In genomic region chr18:48678237-48679115, GRCh38 we compare ENCODE assay signal across 19 cellular contexts.
DNase-seq lines count a peak whose midpoint lies in the region; ATAC-seq, FAIRE-seq and TF ChIP-seq lines count a peak whose summit lies in the region.
"Had no signal": no experiment of that assay in that cellular context is flagged by ENCODE, and none has a peak within 500 bp of the region (broad histone marks: within the 10 kb centered on the region; RNA-seq: fewer than 3 reads in every experiment).

No MANE protein-coding gene starts in this region.

- H3K4me3 ChIP-seq in heart left ventricle (no peak overlapping the region), Loucy (ENCODE audit: low read length, poor library complexity, severe bottlenecking) (no peak overlapping the region), K562 (no peak overlapping the region), smooth muscle cell (no peak overlapping the region)
- H3K4me3 ChIP-seq: A549, MG63 had no signal

- no peaks in the 10 kb centered on the region for H3K36me3 ChIP-seq in heart left ventricle
- H3K36me3 ChIP-seq in Loucy (ENCODE audit: insufficient read depth, low read length), result no peaks in the 10 kb centered on the region
- no peaks in the 10 kb centered on the region for H3K36me3 ChIP-seq in K562 (ENCODE audit: control insufficient read depth, insufficient read depth, low read length)
- H3K36me3 ChIP-seq in smooth muscle cell (ENCODE audit: low read depth), result no peaks in the 10 kb centered on the region

- no peak for TF ChIP-seq RAD21 in K562 (CRISPR knock-in tag; conservative IDR thresholded peaks at IDR 0.05 in 1 of 2, IDR thresholded peaks at IDR 0.05 in 1 of 2)

- DNase-seq in heart left ventricle (no peak), left ventricle myocardium superior (no peak), K562 (ENCODE audit: extremely low read depth in 1 of 4, low spot score in 3 of 4) (no peak), smooth muscle cell (lab: John Stamatoyannopoulos, UW; ENCODE audit: unreplicated experiment) (no peak), HFFc6 (no peak), LoVo (ENCODE audit: low spot score) (no peak)
- DNase-seq in activated CD8-positive, alpha-beta memory T cell treated with anti-CD3 and anti-CD28 coated beads, Interleukin-2, amount 10 ng/mL, durations not matched to agents 7 days and 5 days, result no peak
- DNase-seq: DMS 273 treated with DMSO at 0.1 percent for 48 hours, GOT3, NCI-H1092, NCI-H2081 treated with DMSO at 0.1 percent for 48 hours, NCI-H510A, NCI-H774, PC-3 had no signal

- 69 to 77% (median 74%) methylated on average over 16 of the region's 16 CpGs for whole genome bisulfite sequencing in heart left ventricle, 4 donors
- 69% methylated on average over 13 of the region's 16 CpGs for WGBS in K562 (ENCODE audit: insufficient coverage, low coverage, missing lambda C conversion rate)
- 93% methylated on average over 16 of the region's 16 CpGs for WGBS in smooth muscle cell (ENCODE audit: low lambda C conversion rate)

- H4K20me1 ChIP-seq in Loucy (ENCODE audit: insufficient read depth, low read length, poor library complexity, severe bottlenecking) (no peaks in the 10 kb centered on the region), K562 (replicated peaks; ENCODE audit: control insufficient read depth, insufficient read depth, low read length) (no peaks in the 10 kb centered on the region), smooth muscle cell (ENCODE audit: low read depth) (peaks cover 10% of the 10 kb centered on the region)

- no peaks in the 10 kb centered on the region for H3K79me2 ChIP-seq in Loucy (ENCODE audit: insufficient read depth, low read length)
- H3K79me2 ChIP-seq in K562 (ENCODE audit: control insufficient read depth, insufficient read depth, low read length), result no peaks in the 10 kb centered on the region
- peaks cover 44% of the 10 kb centered on the region for H3K79me2 ChIP-seq in smooth muscle cell (ENCODE audit: low read depth)

- no peaks in the 10 kb centered on the region for H3K9me2 ChIP-seq in Loucy (replicated peaks; ENCODE audit: low read depth, low read length)

- H3K9me1 ChIP-seq in K562 (ENCODE audit: control insufficient read depth, insufficient read depth, low read length), result no peaks in the 10 kb centered on the region

- H3K4me1 Mint-ChIP-seq in activated CD8-positive, alpha-beta memory T cell treated with anti-CD3 and anti-CD28 coated beads, Interleukin-2, amount 10 ng/mL, durations not matched to agents 7 days and 5 days, result peaks cover 6% of the 10 kb centered on the region
- peaks cover 31% of the 10 kb centered on the region for H3K4me1 Mint-ChIP-seq in HFFc6 (ENCODE audit: low read depth)

- TF ChIP-seq CTCF in heart left ventricle (IDR thresholded peaks at IDR 0.05) (no peak), Loucy (conservative IDR thresholded peaks at IDR 0.05; ENCODE audit: low read length) (no peak), K562 (IDR thresholded peaks at IDR 0.05 in 2 of 3, conservative IDR thresholded peaks at IDR 0.05 in 1 of 3; ENCODE audit: insufficient read depth in 2 of 3, low read depth in 1 of 3, low read length in 3 of 3) (no peak), smooth muscle cell (IDR thresholded peaks at IDR 0.05; ENCODE audit: borderline replicate concordance, insufficient read depth, poor library complexity, severe bottlenecking) (no peak), HFFc6 (IDR thresholded peaks at IDR 0.05) (no peak)

- intact Hi-C loops in heart left ventricle (cut with DNase I) (loop anchor here (2.0 to 10.0 kb wide), 24 partner anchors 69 to 1184 kb away; partner anchors contain the start of genes RPL17 (in 1 of the 10) and SMAD7 (in 1 of the 10)), left ventricle myocardium superior (cut with micrococcal nuclease) (loop anchor here (10.0 kb wide), 1 partner anchor 736 kb away; no protein-coding TSS in a partner anchor), K562 (cut with micrococcal nuclease) (loop anchor here (5.0 to 10.0 kb wide), 4 partner anchors 346 to 736 kb away; no protein-coding TSS in a partner anchor)

- H3K36me3 Mint-ChIP-seq in activated CD8-positive, alpha-beta memory T cell treated with anti-CD3 and anti-CD28 coated beads, Interleukin-2, amount 10 ng/mL, durations not matched to agents 7 days and 5 days, result no peaks in the 10 kb centered on the region
- H3K36me3 Mint-ChIP-seq in HFFc6 (ENCODE audit: low read depth), result peaks cover 8% of the 10 kb centered on the region

- no peaks in the 10 kb centered on the region for H3K9me3 ChIP-seq in heart left ventricle
- H3K9me3 ChIP-seq in Loucy (ENCODE audit: insufficient read depth, low read depth, low read length), result no peaks in the 10 kb centered on the region
- H3K9me3 ChIP-seq in K562 (replicated peaks; ENCODE audit: control insufficient read depth, insufficient read depth, low read depth, low read length), result no peaks in the 10 kb centered on the region
- H3K9me3 ChIP-seq in smooth muscle cell (replicated peaks; ENCODE audit: low read depth), result no peaks in the 10 kb centered on the region
- H3K9me3 ChIP-seq: A549, MG63 had no signal

- H2AFZ ChIP-seq in Loucy (ENCODE audit: low read length) (no peak overlapping the region), K562 (ENCODE audit: low read depth, low read length) (no peak overlapping the region), smooth muscle cell (ENCODE audit: low read depth) (no peak overlapping the region)

- H3K4me3 Mint-ChIP-seq in activated CD8-positive, alpha-beta memory T cell treated with anti-CD3 and anti-CD28 coated beads, Interleukin-2, amount 10 ng/mL, durations not matched to agents 7 days and 5 days, result no peak overlapping the region
- H3K4me3 Mint-ChIP-seq in HFFc6, result no peak overlapping the region

- no peak for TF ChIP-seq POLR2A in heart left ventricle (IDR thresholded peaks at IDR 0.05)
- TF ChIP-seq POLR2A in K562 (conservative IDR thresholded peaks at IDR 0.05), result no peak

- H3F3A ChIP-seq in Loucy (ENCODE audit: low read depth), result no peaks in the 10 kb centered on the region
- H3F3A ChIP-seq in smooth muscle cell (ENCODE audit: low read depth), result peaks cover 8% of the 10 kb centered on the region

- CTCF ChIA-PET in K562 (lab: Yijun Ruan, JAX; ENCODE audit: low intra/inter-chr PET ratio), result interaction anchor here (0.6 kb wide), 1 partner anchor 785 kb away, joined by 3 read pairs; no protein-coding TSS in a partner anchor
- CTCF ChIA-PET in activated CD8-positive, alpha-beta memory T cell treated with anti-CD3 and anti-CD28 coated beads, Interleukin-2, amount 10 ng/mL, durations not matched to agents 7 days and 5 days (lab: Charles Lee), result interaction anchor here (1.2 to 1.9 kb wide), 2 partner anchors 9 to 11 kb away, joined by 3 to 5 read pairs; no protein-coding TSS in a partner anchor

- H3K4me2 ChIP-seq in Loucy (ENCODE audit: low read depth, low read length, poor library complexity, severe bottlenecking), result peak overlapping the region; percentile 2
- H3K4me2 ChIP-seq in K562 (ENCODE audit: insufficient read depth, low read length), result no peak overlapping the region
- H3K4me2 ChIP-seq in smooth muscle cell, result no peak overlapping the region
- H3K4me2 ChIP-seq: A549, KMS-11 had no signal

- ATAC-seq in heart left ventricle (no peak), left ventricle myocardium superior (no peak), K562 (no peak)
- ATAC-seq in activated CD8-positive, alpha-beta memory T cell treated with anti-CD3 and anti-CD28 coated beads, Interleukin-2, amount 10 ng/mL, durations not matched to agents 7 days and 5 days, result no peak
- ATAC-seq: A549, PC-3 had no signal

- TF ChIP-seq EP300 in K562 (IDR thresholded peaks at IDR 0.05; ENCODE audit: low read length), result no peak

- H3K27me3 ChIP-seq in heart left ventricle (no peaks in the 10 kb centered on the region), Loucy (ENCODE audit: insufficient read depth, low read length, poor library complexity, severe bottlenecking) (no peaks in the 10 kb centered on the region), K562 (ENCODE audit: control insufficient read depth in 2 of 2, insufficient read depth in 2 of 2, low read length in 2 of 2) (no peaks in the 10 kb centered on the region), smooth muscle cell (ENCODE audit: low read depth) (no peaks in the 10 kb centered on the region)
- H3K27me3 ChIP-seq: MG63 had no signal

- H3K4me1 ChIP-seq in heart left ventricle (peaks cover 8 to 87% (median 68%) of the 10 kb centered on the region in 12 donors), Loucy (ENCODE audit: insufficient read depth, low read length, poor library complexity, severe bottlenecking) (peaks cover 33% of the 10 kb centered on the region), K562 (replicated peaks in 1 of 2; ENCODE audit: control insufficient read depth in 2 of 2, insufficient read depth in 2 of 2, low read length in 2 of 2) (peaks cover 0 to 7% of the 10 kb centered on the region in 2 experiments; a peak in 2 of 5 replicates), smooth muscle cell (ENCODE audit: low read depth) (peaks cover 20% of the 10 kb centered on the region)

- POLR2A ChIA-PET in K562 (lab: Yijun Ruan, JAX), result no interaction called here

- H3K27me3 Mint-ChIP-seq in activated CD8-positive, alpha-beta memory T cell treated with anti-CD3 and anti-CD28 coated beads, Interleukin-2, amount 10 ng/mL, durations not matched to agents 7 days and 5 days, result no peaks in the 10 kb centered on the region
- H3K27me3 Mint-ChIP-seq in HFFc6 (ENCODE audit: insufficient read depth), result no peaks in the 10 kb centered on the region; the same call in none of the 2 replicates

- in situ Hi-C loops in K562 (cut with MboI), result loop anchor here (10.0 to 25.0 kb wide), 4 partner anchors 509 to 1184 kb away; no protein-coding TSS in a partner anchor

- FAIRE-seq in K562 (lab: Jason Lieb, UNC), result no peak
- FAIRE-seq: A549 had no signal

- peak overlapping the region in 9 of 12 donors; percentile 0 to 94 (median 40) for H3K27ac ChIP-seq in heart left ventricle
- no peak overlapping the region for H3K27ac ChIP-seq in K562 (ENCODE audit: extremely low read depth, low read depth, low read length)
- H3K27ac ChIP-seq in smooth muscle cell (ENCODE audit: low read depth), result peak overlapping the region; percentile 74
- H3K27ac ChIP-seq: A549, C4-2B, KMS-11 had no signal

- no TSS peak for BruUV-seq in K562 (replicated peaks; lab: Mats Ljungman, UMichigan)

- H3K9ac ChIP-seq in Loucy (ENCODE audit: low read depth, low read length, poor library complexity, severe bottlenecking) (no peak overlapping the region), K562 (ENCODE audit: insufficient read depth in 1 of 2, low read depth in 2 of 2, low read length in 2 of 2) (no peak overlapping the region), smooth muscle cell (ENCODE audit: low read depth) (no peak overlapping the region)
- H3K9ac ChIP-seq: KMS-11 had no signal

- H3K27ac Mint-ChIP-seq in activated CD8-positive, alpha-beta memory T cell treated with anti-CD3 and anti-CD28 coated beads, Interleukin-2, amount 10 ng/mL, durations not matched to agents 7 days and 5 days, result no peak overlapping the region
- no peak overlapping the region for H3K27ac Mint-ChIP-seq in HFFc6

- no peaks in the 10 kb centered on the region for H3K9me3 Mint-ChIP-seq in activated CD8-positive, alpha-beta memory T cell treated with anti-CD3 and anti-CD28 coated beads, Interleukin-2, amount 10 ng/mL, durations not matched to agents 7 days and 5 days (ENCODE audit: low read depth)
- no peaks in the 10 kb centered on the region for H3K9me3 Mint-ChIP-seq in HFFc6

TF ChIP-seq in K562, 482 proteins besides CTCF, POLR2A, EP300 and RAD21 (continues in another document):
- TF ChIP-seq DIDO1 (tag; IDR thresholded peaks at IDR 0.05; ENCODE audit: low read depth), result no peak
